In genomic region chr19:18587962-18588610, GRCh38 we compare ENCODE assay signal across 8 cellular contexts. TPM values are rescaled to one million over a fixed set of nuclear protein-coding genes. Genes with fewer than 3 reads are reported as not detected.
DNase-seq lines count a peak whose midpoint lies in the region; TF ChIP-seq lines count a peak whose summit lies in the region.

No MANE protein-coding gene starts in this region.

- H3K27ac ChIP-seq in SK-N-MC: peak overlapping the region; percentile 90
- H3K27ac ChIP-seq in skeletal muscle tissue (ENCODE audit: low read depth, low read length): peak overlapping the region; percentile 79

- H3K9me3 ChIP-seq in SK-N-MC (ENCODE audit: low read depth, low read length) (no peaks in the 10 kb centered on the region), skeletal muscle tissue (ENCODE audit: control insufficient read depth in 3 of 3, low read length in 3 of 3) (no peaks in the 10 kb centered on the region)

- H3K4me3 ChIP-seq in H7 (ENCODE audit: insufficient read depth, low read depth, low read length): peak overlapping the region; percentile 91
- peak overlapping the region; percentile 94 for H3K4me3 ChIP-seq in SK-N-MC
- peak overlapping the region; percentile 72 for H3K4me3 ChIP-seq in fibroblast of the aortic adventitia (ENCODE audit: low read depth, low read length)
- H3K4me3 ChIP-seq in skeletal muscle tissue (ENCODE audit: low read length in 3 of 3): peak overlapping the region; percentile 76 to 89 (median 87)

- peaks cover 28 to 36% (median 33%) of the 10 kb centered on the region in 3 donors for H3K4me1 ChIP-seq in skeletal muscle tissue (ENCODE audit: control insufficient read depth in 3 of 3, insufficient read depth in 3 of 3, low read length in 3 of 3)

- H3K36me3 ChIP-seq in H7 (replicated peaks; ENCODE audit: control insufficient read depth, insufficient read depth, low read length): peaks cover 2% of the 10 kb centered on the region; the same call in 1 of the 2 replicates
- peaks cover 5% of the 10 kb centered on the region; the same call in 1 of the 2 replicates for H3K36me3 ChIP-seq in SK-N-MC (ENCODE audit: insufficient read depth, low read length)
- H3K36me3 ChIP-seq in skeletal muscle tissue (ENCODE audit: control insufficient read depth in 3 of 3, insufficient read depth in 3 of 3, low read length in 3 of 3): peaks cover 3 to 13% (median 6%) of the 10 kb centered on the region in 3 donors

- no peak for TF ChIP-seq CTCF in fibroblast of the aortic adventitia (IDR thresholded peaks at IDR 0.05; ENCODE audit: insufficient read depth, low read length)

- H3K27me3 ChIP-seq in H7 (ENCODE audit: control insufficient read depth, insufficient read depth, low read length) (no peaks in the 10 kb centered on the region), skeletal muscle tissue (ENCODE audit: control insufficient read depth in 3 of 3, insufficient read depth in 3 of 3, low read length in 3 of 3) (no peaks in the 10 kb centered on the region)

- peak overlapping the region; percentile 85 for H3K9ac ChIP-seq in SK-N-MC (ENCODE audit: insufficient read length)
- peak overlapping the region; percentile 80 to 96 (median 84) for H3K9ac ChIP-seq in skeletal muscle tissue (ENCODE audit: low read depth in 1 of 3, low read length in 3 of 3)

- DNase-seq in H7 (peak; percentile 43), SK-N-MC (ENCODE audit: low read depth, low spot score) (no peak), fibroblast of the aortic adventitia (ENCODE audit: low read depth) (no peak), NCI-H2107 treated with DMSO at 0.1 percent for 48 hours (lab: John Stamatoyannopoulos, UW; ENCODE audit: unreplicated experiment) (no peak), NCI-H345 (lab: John Stamatoyannopoulos, UW) (no peak), NCI-H510A treated with DMSO at 0.1 percent for 48 hours (lab: John Stamatoyannopoulos, UW) (no peak), GOT3 (lab: John Stamatoyannopoulos, UW) (no peak)

RNA-seq across cellular contexts. Expression of gene REX1BD, which starts 0.5 kb away (rescaled TPM):
- 117 TPM in 2 replicates for total RNA-seq in H7 (2014; rRNA removed; shearing (Covaris generic))
- total RNA-seq in fibroblast of the aortic adventitia (ENCODE audit: low replicate concordance) (41.4 and 153 TPM in 2 replicates), skeletal muscle tissue (26.6 TPM)

RNA-seq across cellular contexts. Expression of gene UBA52, which starts 16.4 kb away (rescaled TPM):
- 1,268 and 1,295 TPM in 2 replicates for total RNA-seq in H7 (2014; rRNA removed; shearing (Covaris generic))
- total RNA-seq in fibroblast of the aortic adventitia (ENCODE audit: low replicate concordance) (496 and 1,084 TPM in 2 replicates), skeletal muscle tissue (905 TPM)

RNA-seq across cellular contexts. Expression of gene CRLF1, which starts 18.5 kb away (rescaled TPM):
- 47.4 and 52.8 TPM in 2 replicates for total RNA-seq in H7 (2014; rRNA removed; shearing (Covaris generic))
- total RNA-seq in fibroblast of the aortic adventitia (ENCODE audit: low replicate concordance) (16.5 and 69.1 TPM in 2 replicates), skeletal muscle tissue (2.6 TPM)

RNA-seq across cellular contexts. Expression of gene TMEM59L, which starts 24.6 kb away (rescaled TPM):
- 1.8 and 3.5 TPM in 2 replicates for total RNA-seq in H7 (2014; rRNA removed; shearing (Covaris generic))
- total RNA-seq in fibroblast of the aortic adventitia (ENCODE audit: low replicate concordance): 1.2 and 2.2 TPM in 2 replicates
- 2.1 TPM for total RNA-seq in skeletal muscle tissue

RNA-seq across cellular contexts. Expression of gene KXD1, which starts 30.4 kb away (rescaled TPM):
- total RNA-seq in H7 (2014; rRNA removed; shearing (Covaris generic)): 190 and 202 TPM in 2 replicates
- 21.3 and 109 TPM in 2 replicates for total RNA-seq in fibroblast of the aortic adventitia (ENCODE audit: low replicate concordance)
- total RNA-seq in skeletal muscle tissue: 36.0 TPM
